In genomic region chr12:132275631-132276030, GRCh38 we compare ENCODE assay signal across 18 cellular contexts. TPM values are rescaled to one million over a fixed set of nuclear protein-coding genes. Genes with fewer than 3 reads are reported as not detected.
DNase-seq lines count a peak whose midpoint lies in the region; ATAC-seq, FAIRE-seq and TF ChIP-seq lines count a peak whose summit lies in the region.
"Had no signal": no experiment of that assay in that cellular context is flagged by ENCODE, and none has a peak within 500 bp of the region (broad histone marks: within the 10 kb centered on the region; RNA-seq: fewer than 3 reads in every experiment).

No MANE protein-coding gene starts in this region.

- H3K27ac ChIP-seq in right cardiac atrium (ENCODE audit: low read length) = no peak overlapping the region
- H3K27ac ChIP-seq in left ventricle myocardium inferior (replicated peaks) = no peak overlapping the region
- H3K27ac ChIP-seq in PC-3 (ENCODE audit: low read length) = no peak overlapping the region
- no peak overlapping the region for H3K27ac ChIP-seq in kidney (ENCODE audit: low read depth in 2 of 2, low read length in 2 of 2)
- H3K27ac ChIP-seq in neuronal stem cell (replicated peaks; ENCODE audit: low read length) = no peak overlapping the region
- H3K27ac ChIP-seq: C4-2B had no signal

- WGBS in right cardiac atrium = 93% methylated on average over 18 of the region's 18 CpGs
- WGBS in neuronal stem cell (ENCODE audit: extremely low coverage in 2 of 2, insufficient read length in 2 of 2, insufficient replicate concordance in 1 of 2), 2 donors = no CpG with 5 or more reads among the region's 18 CpGs

- BruUV-seq in PC-3 (replicated peaks; lab: Mats Ljungman, UMichigan) = no TSS peak

- no peak overlapping the region for H4K91ac ChIP-seq in neuronal stem cell (ENCODE audit: low read depth, low read length, poor library complexity)

- DNase-seq in right cardiac atrium (peak in 2 of 3 donors; percentile 27 to 45), left ventricle myocardium inferior (no peak), PC-3 (no peak), kidney (peak; percentile 66), neuronal stem cell (ENCODE audit: low spot score) (no peak), posterior vena cava (ENCODE audit: low spot score) (no peak)
- no peak for DNase-seq in stimulated activated CD4-positive, alpha-beta T cell treated with anti-CD3 and anti-CD28 coated beads, Interleukin-1b, Interleukin-23, amount 100 ng/mL, for 48 hours
- DNase-seq: CD4-positive, alpha-beta memory T cell; DMS79 treated with DMSO at 0.1 percent for 48 hours had no signal

- no peaks in the 10 kb centered on the region for H3K36me3 ChIP-seq in left ventricle myocardium inferior
- no peaks in the 10 kb centered on the region for H3K36me3 ChIP-seq in PC-3 (ENCODE audit: low read depth, low read length)
- no peaks in the 10 kb centered on the region for H3K36me3 ChIP-seq in kidney (ENCODE audit: control insufficient read depth in 1 of 2, insufficient read depth in 2 of 2, low read length in 2 of 2)
- no peaks in the 10 kb centered on the region for H3K36me3 ChIP-seq in neuronal stem cell (replicated peaks in 1 of 2; ENCODE audit: control insufficient read depth in 2 of 2, insufficient read depth in 2 of 2, low read length in 2 of 2)
- H3K36me3 ChIP-seq: BE2C had no signal

- H3K9me2 ChIP-seq in PC-3 (replicated peaks; ENCODE audit: low read length) = no peaks in the 10 kb centered on the region

- H3K9me3 ChIP-seq in right cardiac atrium (ENCODE audit: control insufficient read depth, low read length) (no peaks in the 10 kb centered on the region), left ventricle myocardium inferior (replicated peaks) (no peaks in the 10 kb centered on the region), PC-3 (ENCODE audit: low read length) (no peaks in the 10 kb centered on the region), kidney (ENCODE audit: control insufficient read depth in 1 of 2, low read length in 2 of 2) (no peaks in the 10 kb centered on the region), neuronal stem cell (replicated peaks in 1 of 2; ENCODE audit: control insufficient read depth in 2 of 2, insufficient read depth in 1 of 2, low read depth in 1 of 2, low read length in 2 of 2) (no peaks in the 10 kb centered on the region)
- H3K9me3 ChIP-seq: BE2C had no signal

- intact Hi-C loops in right cardiac atrium (cut with DNase I) (no loop called here), left ventricle myocardium inferior (cut with micrococcal nuclease) (no loop called here), PC-3 (cut with micrococcal nuclease) (no loop called here), kidney (cut with DNase I) (no loop called here), posterior vena cava (cut with DNase I) (no loop called here)

- H3K4ac ChIP-seq in neuronal stem cell (ENCODE audit: low read length) = no peak overlapping the region

- peak overlapping the region; percentile 74 for H2AFZ ChIP-seq in PC-3 (ENCODE audit: low read length)
- H2AFZ ChIP-seq in neuronal stem cell (ENCODE audit: low read length) = no peak overlapping the region

- H3K4me1 ChIP-seq in right cardiac atrium (ENCODE audit: control insufficient read depth, insufficient read depth, low read length) (no peaks in the 10 kb centered on the region), left ventricle myocardium inferior (no peaks in the 10 kb centered on the region), PC-3 (ENCODE audit: insufficient read depth, low read length) (peaks cover 15% of the 10 kb centered on the region; the same call in 1 of the 2 replicates), kidney (ENCODE audit: control insufficient read depth in 1 of 2, insufficient read depth in 1 of 2, low read depth in 1 of 2, low read length in 2 of 2) (peaks cover 15 to 29% of the 10 kb centered on the region in 2 donors), neuronal stem cell (ENCODE audit: control insufficient read depth in 2 of 2, insufficient read depth in 1 of 2, low read depth in 1 of 2, low read length in 2 of 2) (peaks cover 2 to 16% of the 10 kb centered on the region in 2 donors)
- H3K4me1 ChIP-seq: BE2C had no signal

- H3K4me3 ChIP-seq in right cardiac atrium (ENCODE audit: low read length) (no peak overlapping the region), left ventricle myocardium inferior (no peak overlapping the region), PC-3 (ENCODE audit: low read length) (peak overlapping the region; percentile 63; the same call in 1 of the 2 replicates), kidney (ENCODE audit: low read length in 2 of 2) (no peak overlapping the region), neuronal stem cell (ENCODE audit: low read length in 2 of 2) (no peak overlapping the region)

- no peak for TF ChIP-seq CTCF in left ventricle myocardium inferior (IDR thresholded peaks at IDR 0.05; ENCODE audit: borderline replicate concordance)
- no peak for TF ChIP-seq CTCF in PC-3 (conservative IDR thresholded peaks at IDR 0.05; ENCODE audit: low read depth, low read length)
- no peak for TF ChIP-seq CTCF in kidney (IDR thresholded peaks at IDR 0.05; ENCODE audit: borderline replicate concordance, extremely low read depth, insufficient read depth)

- H3K27me3 ChIP-seq in right cardiac atrium (ENCODE audit: control insufficient read depth, insufficient read depth) (no peaks in the 10 kb centered on the region), left ventricle myocardium inferior (ENCODE audit: low read depth) (peaks cover 100% of the 10 kb centered on the region), PC-3 (ENCODE audit: low read length) (peaks cover 16% of the 10 kb centered on the region), neuronal stem cell (ENCODE audit: control insufficient read depth in 3 of 3, insufficient read depth in 3 of 3, low read depth in 1 of 3, low read length in 3 of 3) (peaks cover 0 to 68% (median 0%) of the 10 kb centered on the region in 3 experiments)

- H3K9ac ChIP-seq in PC-3 (ENCODE audit: low read length) (no peak overlapping the region), kidney (ENCODE audit: low read length in 2 of 2) (no peak overlapping the region), neuronal stem cell (ENCODE audit: low read depth, low read length, poor library complexity) (no peak overlapping the region)

- no peak for FAIRE-seq in kidney (lab: Jason Lieb, UNC)
- FAIRE-seq: A204.1, D721Med, G401.6, GM12891 had no signal

- ATAC-seq in right cardiac atrium (no peak), PC-3 (no peak), GM21576 (IDR thresholded peaks at IDR 0.05; ENCODE audit: unreplicated experiment) (no peak)

- peak overlapping the region; percentile 7 for H2BK15ac ChIP-seq in neuronal stem cell (ENCODE audit: low read length)

- POLR2A ChIA-PET in PC-3 (lab: Charles Lee; ENCODE audit: unreplicated experiment) = interaction anchor here (0.6 kb wide), 1 partner anchor 11 kb away, joined by 3 read pairs; no protein-coding TSS in a partner anchor

- H3K4me2 ChIP-seq in PC-3 (ENCODE audit: low read length) (peak overlapping the region; percentile 79), neuronal stem cell (ENCODE audit: insufficient read depth, low read length, poor library complexity, severe bottlenecking) (no peak overlapping the region)

- H4K20me1 ChIP-seq in PC-3 (ENCODE audit: low read length) = no peaks in the 10 kb centered on the region

- peak overlapping the region; percentile 66 for H2AK5ac ChIP-seq in neuronal stem cell (ENCODE audit: low read depth, low read length)

- CTCF ChIA-PET in PC-3 (lab: Charles Lee) = no interaction called here

- peak overlapping the region; percentile 74 for H3K18ac ChIP-seq in neuronal stem cell (ENCODE audit: low read length)

- no peaks in the 10 kb centered on the region for H3F3A ChIP-seq in PC-3 (ENCODE audit: low read length, unreplicated experiment)

- no peaks in the 10 kb centered on the region for H3K79me2 ChIP-seq in PC-3 (ENCODE audit: low read length)

- peaks cover 4% of the 10 kb centered on the region for H3K79me1 ChIP-seq in neuronal stem cell (ENCODE audit: low read depth, low read length)

- no peak overlapping the region for H2BK120ac ChIP-seq in neuronal stem cell (ENCODE audit: low read depth, low read length)

- H2BK12ac ChIP-seq in neuronal stem cell (ENCODE audit: low read length) = no peak overlapping the region

- H4K8ac ChIP-seq in neuronal stem cell (ENCODE audit: low read depth, low read length) = no peak overlapping the region

- H2BK5ac ChIP-seq in neuronal stem cell (ENCODE audit: low read length) = no peak overlapping the region

- H3K14ac ChIP-seq in neuronal stem cell (ENCODE audit: low read length) = peak overlapping the region; percentile 72

- H3K23ac ChIP-seq in neuronal stem cell (ENCODE audit: low read depth, low read length, poor library complexity) = peak overlapping the region; percentile 2

RNA-seq across cellular contexts. Expression of gene GALNT9, which starts 53.8 kb away (rescaled TPM):
- total RNA-seq in right cardiac atrium (under 1 TPM in 2 of 4 donors, not detected in 2; 0.14 to 0.21 TPM), left ventricle myocardium inferior (not detected), PC-3 (2014; rRNA removed) (0.44 TPM in 1 of 2 replicates, not detected in the other), kidney (20.7 TPM), posterior vena cava (not detected)
- polyA plus RNA-seq in right cardiac atrium (0.05 TPM), kidney (ENCODE audit: insufficient read depth, low read depth, low replicate concordance) (4.8 TPM)
- 0.13 TPM for polyA plus RNA-seq in neuronal stem cell (2013, experiment 1 of 2)
- 0.14 TPM for polyA plus RNA-seq in neuronal stem cell (2013, experiment 2 of 2)
- total RNA-seq: CD4-positive, alpha-beta memory T cell; HT-29 had no signal
- polyA plus RNA-seq: AG04450 had no signal

Comparison
In these comparisons a context has a peak if more than half of its experiments do, and no peak if none do; other contexts are left out.
1. DNase-seq: peak in right cardiac atrium (2 of 3) and kidney (single experiment); none in left ventricle myocardium inferior (single experiment), PC-3 (single experiment), neuronal stem cell (single experiment), stimulated activated CD4-positive, alpha-beta T cell treated with anti-CD3 and anti-CD28 coated beads, Interleukin-1b, Interleukin-23, amount 100 ng/mL, for 48 hours (single experiment) and posterior vena cava (single experiment).
2. RNA of gene GALNT9, which starts 53.8 kb away (total RNA-seq): 20.7 TPM in kidney (single experiment); 0.44 TPM in PC-3, not detected in left ventricle myocardium inferior (single experiment), 0.14 to 0.21 TPM in right cardiac atrium and not detected in posterior vena cava; every median in the first group is over 10 times any median in the second.